Comparison of ENCODE assay signal across 27 cellular contexts in the genomic region with DNA sequence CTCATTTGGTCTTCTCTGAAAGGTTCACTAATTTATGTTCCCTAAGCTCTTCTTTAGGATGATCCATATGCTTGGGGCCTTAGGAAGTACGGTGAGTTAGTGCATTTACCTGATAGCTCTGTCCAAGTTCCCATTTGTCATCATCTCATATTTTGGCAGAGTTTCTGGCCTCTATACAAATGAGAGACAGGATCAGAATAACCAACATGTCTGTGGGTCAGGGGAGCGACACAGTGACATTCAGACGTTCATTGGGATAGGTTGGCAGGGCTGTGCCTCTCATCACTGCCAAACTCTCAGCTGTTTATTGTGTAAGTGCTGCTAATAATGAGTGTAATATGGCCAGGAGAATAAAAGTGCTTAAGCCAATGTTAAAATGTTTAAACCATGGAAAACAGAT.
"Had no signal": no experiment of that assay in that cellular context is flagged by ENCODE, and none has a peak within 500 bp of the region (broad histone marks: within the 10 kb centered on the region; RNA-seq: fewer than 3 reads in every experiment).

No MANE protein-coding gene starts in this region.

- H3K9me3 ChIP-seq: breast epithelium, colonic mucosa, gastrocnemius medialis, pancreas, prostate gland, upper lobe of left lung, vagina had no signal

- H3K27ac ChIP-seq: breast epithelium, colonic mucosa, gastrocnemius medialis, pancreas, prostate gland, upper lobe of left lung, vagina had no signal

- H3K27me3 ChIP-seq: breast epithelium, colonic mucosa, gastrocnemius medialis, pancreas, upper lobe of left lung, vagina had no signal

- ATAC-seq: activated CD4-positive, alpha-beta T cell treated with anti-CD3 and anti-CD28 coated beads for 36 hours; activated CD8-positive, alpha-beta memory T cell treated with anti-CD3 and anti-CD28 coated beads, Interleukin-2, amount 10 ng/mL, durations not matched to agents 7 days and 5 days; activated CD8-positive, alpha-beta T cell treated with anti-CD3 and anti-CD28 coated beads, Interleukin-2, amount 10 ng/mL, durations not matched to agents 7 days and 5 days; activated naive CD4-positive, alpha-beta T cell treated with anti-CD3 and anti-CD28 coated beads, Interleukin-2, amount 50 U/mL, for 72 hours; activated T-cell treated with anti-CD3 and anti-CD28 coated beads, Interleukin-2, amount 50 U/mL, for 72 hours; gastrocnemius medialis; naive thymus-derived CD4-positive, alpha-beta T cell; stimulated activated memory B cell treated with anti-CD40 and anti-IgM and Interleukin-4, amounts not matched to agents 10 μg/mL and 1 μg/mL and 100 μg/mL, for 72 hours; stimulated activated naive CD8-positive, alpha-beta T cell treated with anti-CD3 and anti-CD28 coated beads, Interleukin-15, amount 100 ng/mL, for 72 hours had no signal

- H3K4me2 ChIP-seq: smooth muscle cell had no signal

- H3K36me3 ChIP-seq: breast epithelium, colonic mucosa, gastrocnemius medialis, pancreas, prostate gland, upper lobe of left lung, vagina had no signal

- DNase-seq: activated B cell treated with CpG ODN at 0.5 μM for 24 hours; activated CD4-positive, alpha-beta T cell treated with anti-CD3 and anti-CD28 coated beads for 36 hours; activated CD8-positive, alpha-beta memory T cell treated with anti-CD3 and anti-CD28 coated beads, Interleukin-2, amount 10 ng/mL, durations not matched to agents 7 days and 5 days; activated CD8-positive, alpha-beta T cell treated with anti-CD3 and anti-CD28 coated beads, Interleukin-2, amount 10 ng/mL, durations not matched to agents 7 days and 5 days; activated naive CD4-positive, alpha-beta T cell; activated T-cell treated with anti-CD3 and anti-CD28 coated beads for 4 hours; activated T-cell treated with anti-CD3 and anti-CD28 coated beads, Interleukin-2, amount 50 U/mL, for 72 hours; colonic mucosa; effector CD8-positive, alpha-beta T cell; gastrocnemius medialis; midbrain; naive thymus-derived CD4-positive, alpha-beta T cell; nucleus accumbens; pancreas; retina; stimulated activated CD4-positive, alpha-beta T cell treated with anti-CD3 and anti-CD28 coated beads, Interleukin-1b, Interleukin-23, amount 100 ng/mL, for 48 hours; stimulated activated CD4-positive, alpha-beta T cell treated with anti-CD3 and anti-CD28 coated beads, Interleukin-4, amount 100 ng/mL, for 4 hours; stimulated activated CD8-positive, alpha-beta memory T cell treated with anti-CD3 and anti-CD28 coated beads, Interleukin-4, amount 100 ng/mL, for 48 hours; stimulated activated naive CD8-positive, alpha-beta T cell treated with anti-CD3 and anti-CD28 coated beads, Interleukin-15, amount 100 ng/mL, for 72 hours; T-helper 2 cell; upper lobe of left lung had no signal

- H3K4me1 ChIP-seq: breast epithelium, colonic mucosa, gastrocnemius medialis, pancreas, prostate gland, upper lobe of left lung, vagina had no signal

- H3K4me3 ChIP-seq: breast epithelium, colonic mucosa, gastrocnemius medialis, pancreas, prostate gland, smooth muscle cell, upper lobe of left lung, vagina had no signal
